8 cellular contexts compared by ENCODE assay signal in genomic region chr12:64730585-64730964, GRCh38. TPM values are rescaled to one million over a fixed set of nuclear protein-coding genes. Genes with fewer than 3 reads are reported as not detected.
DNase-seq lines count a peak whose midpoint lies in the region; ATAC-seq and TF ChIP-seq lines count a peak whose summit lies in the region.

No MANE protein-coding gene starts in this region.

- CTCF ChIA-PET in SK-N-SH (lab: Yijun Ruan, JAX), result interaction anchor here (1.1 to 1.4 kb wide), 3 partner anchors 9 to 119 kb away, joined by 3 to 4 read pairs (median 3); no protein-coding TSS in a partner anchor

- no peak overlapping the region for H2BK12ac ChIP-seq in trophoblast cell (ENCODE audit: low read length)

- H3K27me3 Mint-ChIP-seq in IgD-negative memory B cell, result no peaks in the 10 kb centered on the region
- H3K27me3 Mint-ChIP-seq in activated T-helper 17 cell treated with anti-CD3 and anti-CD28 coated beads, Interleukin-2, amount 50 U/mL, for 72 hours, result no peaks in the 10 kb centered on the region

- H3K4me1 ChIP-seq in SK-N-SH (ENCODE audit: control insufficient read depth in 1 of 2, insufficient read depth in 2 of 2, low read depth in 1 of 2, low read length in 1 of 2) (peaks cover 11 to 16% of the 10 kb centered on the region in 2 experiments), trophoblast cell (ENCODE audit: control insufficient read depth in 1 of 2, insufficient read depth in 2 of 2, low read length in 2 of 2) (peaks cover 2 to 4% of the 10 kb centered on the region in 2 experiments), Karpas-422 (ENCODE audit: low read length) (peaks cover 4% of the 10 kb centered on the region; the same call in 1 of the 2 replicates)

- H3F3A ChIP-seq in SK-N-SH (replicated peaks; ENCODE audit: insufficient read depth), result peaks cover 21% of the 10 kb centered on the region

- no peak overlapping the region for H2AK5ac ChIP-seq in trophoblast cell (ENCODE audit: low read length)

- H3K36me3 Mint-ChIP-seq in IgD-negative memory B cell, result peaks cover 9% of the 10 kb centered on the region
- H3K36me3 Mint-ChIP-seq in activated T-helper 17 cell treated with anti-CD3 and anti-CD28 coated beads, Interleukin-2, amount 50 U/mL, for 72 hours (ENCODE audit: low read depth), result peaks cover 54% of the 10 kb centered on the region

- H3K79me1 ChIP-seq in trophoblast cell (ENCODE audit: low read length), result no peaks in the 10 kb centered on the region

- no peak overlapping the region for H3K14ac ChIP-seq in trophoblast cell (ENCODE audit: low read length)

- no peaks in the 10 kb centered on the region for H3K9me3 Mint-ChIP-seq in IgD-negative memory B cell
- H3K9me3 Mint-ChIP-seq in activated T-helper 17 cell treated with anti-CD3 and anti-CD28 coated beads, Interleukin-2, amount 50 U/mL, for 72 hours, result no peaks in the 10 kb centered on the region

- DNase-seq in SK-N-SH (peak; percentile 49), trophoblast cell (peak; percentile 92 to 93), Karpas-422 (no peak), SKM-1 (lab: John Stamatoyannopoulos, UW; ENCODE audit: unreplicated experiment) (no peak), cortex of kidney (lab: John Stamatoyannopoulos, UW) (no peak)

- H3K4me3 Mint-ChIP-seq in IgD-negative memory B cell, result peak overlapping the region in 2 of 4 donors; percentile 23 to 70
- H3K4me3 Mint-ChIP-seq in activated T-helper 17 cell treated with anti-CD3 and anti-CD28 coated beads, Interleukin-2, amount 50 U/mL, for 72 hours, result peak overlapping the region; percentile 54

- no peak for TF ChIP-seq RAD21 in SK-N-SH (IDR thresholded peaks at IDR 0.05; ENCODE audit: low read length)

- H3K27me3 ChIP-seq in SK-N-SH (ENCODE audit: insufficient read depth) (no peaks in the 10 kb centered on the region), trophoblast cell (ENCODE audit: insufficient read depth, low read length) (no peaks in the 10 kb centered on the region), Karpas-422 (ENCODE audit: low read length) (no peaks in the 10 kb centered on the region)

- no peaks in the 10 kb centered on the region for H4K20me1 ChIP-seq in SK-N-SH (ENCODE audit: insufficient read depth)
- H4K20me1 ChIP-seq in Karpas-422 (ENCODE audit: insufficient read depth, low read depth, low read length), result no peaks in the 10 kb centered on the region

- H3K9me2 ChIP-seq in SK-N-SH (no peaks in the 10 kb centered on the region), Karpas-422 (replicated peaks; ENCODE audit: insufficient read depth, low read length) (no peaks in the 10 kb centered on the region)

- H3K4me2 ChIP-seq in SK-N-SH (no peak overlapping the region), trophoblast cell (ENCODE audit: low read length) (peak overlapping the region; percentile 7), Karpas-422 (ENCODE audit: low read depth, low read length, poor library complexity, severe bottlenecking) (no peak overlapping the region)

- H3K9ac ChIP-seq in SK-N-SH (no peak overlapping the region), trophoblast cell (ENCODE audit: low read length) (no peak overlapping the region), Karpas-422 (ENCODE audit: low read length) (no peak overlapping the region)

- H2BK120ac ChIP-seq in trophoblast cell (ENCODE audit: insufficient read depth, low read length, poor library complexity), result no peak overlapping the region

- H3K27ac ChIP-seq in SK-N-SH (ENCODE audit: low read depth in 2 of 2, low read length in 1 of 2) (peak overlapping the region; percentile 16 to 82; a peak in 3 of 4 replicates), trophoblast cell (ENCODE audit: low read depth, low read length) (no peak overlapping the region), Karpas-422 (ENCODE audit: low read length) (no peak overlapping the region)

- H3K9me3 ChIP-seq in SK-N-SH (no peaks in the 10 kb centered on the region), trophoblast cell (ENCODE audit: insufficient read depth, low read depth, low read length) (no peaks in the 10 kb centered on the region), Karpas-422 (ENCODE audit: low read length) (no peaks in the 10 kb centered on the region)

- no peak for TF ChIP-seq CTCF in SK-N-SH (IDR thresholded peaks at IDR 0.05)

- no peak; a peak in 2 of 4 replicates for TF ChIP-seq EP300 in SK-N-SH (IDR thresholded peaks at IDR 0.05; ENCODE audit: borderline replicate concordance in 1 of 2, low read depth in 1 of 2, low read length in 1 of 2)

- WGBS in SK-N-SH (ENCODE audit: low lambda C conversion rate), result 41% methylated on average over 2 of the region's 2 CpGs
- WGBS in trophoblast cell (ENCODE audit: extremely low coverage, insufficient coverage, insufficient read length), result no CpG with 5 or more reads among the region's 2 CpGs

- no peak; the same call in 2 of the 3 replicates for ATAC-seq in SK-N-SH treated with all-trans-retinoic acid at 6 μM for 48 hours
- ATAC-seq in activated T-helper 17 cell treated with anti-CD3 and anti-CD28 coated beads, Interleukin-2, amount 50 U/mL, for 72 hours (replicated peaks), result peak; percentile 47

- H3K4me1 Mint-ChIP-seq in IgD-negative memory B cell, result peaks cover 10 to 13% (median 11%) of the 10 kb centered on the region in 3 donors
- peaks cover 9% of the 10 kb centered on the region for H3K4me1 Mint-ChIP-seq in activated T-helper 17 cell treated with anti-CD3 and anti-CD28 coated beads, Interleukin-2, amount 50 U/mL, for 72 hours

- H3K23ac ChIP-seq in trophoblast cell (ENCODE audit: low read length), result no peak overlapping the region

- no peak overlapping the region for H3K4ac ChIP-seq in trophoblast cell (ENCODE audit: low read depth, low read length)

- H3K27ac Mint-ChIP-seq in IgD-negative memory B cell, result peak overlapping the region in 2 of 3 donors; percentile 47 to 60
- peak overlapping the region; percentile 89 for H3K27ac Mint-ChIP-seq in activated T-helper 17 cell treated with anti-CD3 and anti-CD28 coated beads, Interleukin-2, amount 50 U/mL, for 72 hours

- peaks cover 18 to 30% of the 10 kb centered on the region in 2 experiments for H3K36me3 ChIP-seq in SK-N-SH (replicated peaks in 1 of 2; ENCODE audit: control insufficient read depth in 1 of 2, insufficient read depth in 2 of 2, low read length in 1 of 2)
- peaks cover 7 to 11% of the 10 kb centered on the region in 2 experiments for H3K36me3 ChIP-seq in trophoblast cell (ENCODE audit: control insufficient read depth in 1 of 2, insufficient read depth in 2 of 2, low read length in 2 of 2)
- H3K36me3 ChIP-seq in Karpas-422 (ENCODE audit: insufficient read depth, low read length), result 0 out of 2 replicates have a peak, but pooled peaks cover 4% of the 10 kb centered on the region

- H2BK5ac ChIP-seq in trophoblast cell (ENCODE audit: low read depth, low read length, poor library complexity), result no peak overlapping the region

- H4K8ac ChIP-seq in trophoblast cell (ENCODE audit: low read depth, low read length), result no peak overlapping the region

- no peaks in the 10 kb centered on the region for H3K79me2 ChIP-seq in SK-N-SH (ENCODE audit: insufficient read depth)
- no peaks in the 10 kb centered on the region for H3K79me2 ChIP-seq in trophoblast cell (ENCODE audit: control insufficient read depth, insufficient read depth, low read length, poor library complexity)
- no peaks in the 10 kb centered on the region for H3K79me2 ChIP-seq in Karpas-422 (ENCODE audit: low read length)

- no peak overlapping the region for H2AFZ ChIP-seq in SK-N-SH (ENCODE audit: low read depth)
- no peak overlapping the region for H2AFZ ChIP-seq in trophoblast cell (ENCODE audit: insufficient read depth, low read length, poor library complexity)
- H2AFZ ChIP-seq in Karpas-422 (ENCODE audit: low read length), result no peak overlapping the region

- POLR2A ChIA-PET in SK-N-SH (lab: Yijun Ruan, JAX), result no interaction called here

- H4K91ac ChIP-seq in trophoblast cell (ENCODE audit: low read depth, low read length), result no peak overlapping the region

- H3K4me3 ChIP-seq in SK-N-SH (ENCODE audit: low read depth in 2 of 2, low read length in 1 of 2) (no peak overlapping the region), trophoblast cell (ENCODE audit: low read depth, low read length) (no peak overlapping the region), Karpas-422 (ENCODE audit: low read length) (no peak overlapping the region)

- no peak overlapping the region for H3K18ac ChIP-seq in trophoblast cell (ENCODE audit: low read length)

- no peak overlapping the region for H4K12ac ChIP-seq in trophoblast cell (ENCODE audit: low read depth, low read length)

TF ChIP-seq in SK-N-SH, 30 proteins besides CTCF, POLR2A, EP300 and RAD21 (continues in another document):
- no peak for TF ChIP-seq ELF1 (IDR thresholded peaks at IDR 0.05)
- TF ChIP-seq GABPA (IDR thresholded peaks at IDR 0.05; ENCODE audit: low read depth), result no peak
- TF ChIP-seq CHD2 (IDR thresholded peaks at IDR 0.05; ENCODE audit: low read length, partially characterized antibody), result no peak
- TF ChIP-seq TEAD4 (IDR thresholded peaks at IDR 0.05; ENCODE audit: borderline replicate concordance, insufficient read depth), result no peak
- TF ChIP-seq TCF12 (IDR thresholded peaks at IDR 0.05), result peak; percentile 36
- no peak for TF ChIP-seq MAX (IDR thresholded peaks at IDR 0.05; ENCODE audit: low read depth)
- no peak for TF ChIP-seq FOSL2 (IDR thresholded peaks at IDR 0.05; ENCODE audit: borderline replicate concordance, low read depth)

TF ChIP-seq in SK-N-SH treated with all-trans-retinoic acid at 6 μM for 48 hours, 23 proteins besides CTCF, POLR2A, EP300 and RAD21 (continues in another document):
- TF ChIP-seq ZNF70 (CRISPR knock-in tag; IDR thresholded peaks at IDR 0.05) (no peak), SNAI2 (CRISPR knock-in tag; IDR thresholded peaks at IDR 0.05) (no peak), ZNF565 (CRISPR knock-in tag; conservative IDR thresholded peaks at IDR 0.05; ENCODE audit: low read depth) (no peak), ZFP30 (CRISPR knock-in tag; IDR thresholded peaks at IDR 0.05) (no peak), ARNTL (CRISPR knock-in tag; IDR thresholded peaks at IDR 0.05; ENCODE audit: borderline replicate concordance, low read depth) (no peak), TCF4 (CRISPR knock-in tag; IDR thresholded peaks at IDR 0.05; ENCODE audit: borderline replicate concordance) (no peak), ZFP3 (CRISPR knock-in tag; IDR thresholded peaks at IDR 0.05) (no peak), RARB (CRISPR knock-in tag; IDR thresholded peaks at IDR 0.05) (no peak)

RNA-seq across cellular contexts. Expression of gene GNS, which starts 28.6 kb away (rescaled TPM):
- polyA plus RNA-seq in SK-N-SH (2012; rRNA removed) (74.8 and 93.8 TPM in 2 replicates), IgD-negative memory B cell (24.2 TPM)
- polyA plus RNA-seq in SK-N-SH (2012; cell fraction: cytosol; rRNA removed), result 80.0 and 89.4 TPM in 2 replicates
- polyA plus RNA-seq in SK-N-SH (2012; cell fraction: nucleus; rRNA removed), result 32.3 and 61.5 TPM in 2 replicates
- 10 to 100 TPM; 26.2 to 29.9 TPM for total RNA-seq in activated T-helper 17 cell treated with anti-CD3 and anti-CD28 coated beads, Interleukin-2, amount 50 U/mL, for 72 hours
- 59.1 and 61.4 TPM in 2 replicates for polyA plus RNA-seq in trophoblast cell (2013)
- 25.2 and 49.5 TPM in 2 replicates for total RNA-seq in Karpas-422 (2014; rRNA removed; shearing (Covaris generic); ENCODE audit: low replicate concordance)

Comparison
In these comparisons a context has a peak if more than half of its experiments do, and no peak if none do; other contexts are left out.
1. DNase-seq: peak in SK-N-SH (single experiment) and trophoblast cell (2 of 2); none in Karpas-422 (single experiment), SKM-1 (single experiment) and cortex of kidney (single experiment).
2. H3K27ac ChIP-seq: peak in SK-N-SH (2 of 2); none in trophoblast cell (single experiment) and Karpas-422 (single experiment).